Comparison of ENCODE assay signal across 1 cellular context in the genomic region with DNA sequence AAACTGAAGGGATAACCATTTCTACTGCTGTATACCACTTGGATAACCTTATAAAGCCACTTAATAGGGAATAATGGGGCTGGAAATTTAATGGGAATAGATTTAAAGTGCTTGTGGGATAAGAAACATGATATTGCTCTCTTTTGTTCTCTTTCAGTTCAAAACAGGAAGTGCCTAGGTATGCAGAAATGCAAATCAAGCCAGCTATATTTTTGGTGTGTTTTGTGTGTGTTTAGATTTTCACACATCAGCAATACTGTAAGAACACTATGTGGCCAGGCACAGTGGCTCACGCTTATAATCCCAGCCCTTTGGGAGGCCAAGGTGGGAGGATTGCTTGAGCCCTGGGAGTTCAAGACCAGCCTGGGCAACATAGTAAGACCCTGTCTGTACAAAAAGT.
TF ChIP-seq lines count a peak whose summit lies in the region.

No MANE protein-coding gene starts in this region.

TF ChIP-seq in IMR-90, 13 proteins besides CTCF, POLR2A, EP300 and RAD21:
- TF ChIP-seq RCOR1 (IDR thresholded peaks at IDR 0.05; ENCODE audit: insufficient replicate concordance, low read length), result no peak
- TF ChIP-seq, protein P1, sequence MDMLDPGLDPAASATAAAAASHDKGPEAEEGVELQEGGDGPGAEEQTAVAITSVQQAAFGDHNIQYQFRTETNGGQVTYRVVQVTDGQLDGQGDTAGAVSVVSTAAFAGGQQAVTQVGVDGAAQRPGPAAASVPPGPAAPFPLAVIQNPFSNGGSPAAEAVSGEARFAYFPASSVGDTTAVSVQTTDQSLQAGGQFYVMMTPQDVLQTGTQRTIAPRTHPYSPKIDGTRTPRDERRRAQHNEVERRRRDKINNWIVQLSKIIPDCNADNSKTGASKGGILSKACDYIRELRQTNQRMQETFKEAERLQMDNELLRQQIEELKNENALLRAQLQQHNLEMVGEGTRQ (IDR thresholded peaks at IDR 0.05; ENCODE audit: low read depth, low read length), result no peak
- no peak for TF ChIP-seq NFE2L2 (IDR thresholded peaks at IDR 0.05; ENCODE audit: low read depth, low read length)
- TF ChIP-seq, protein P2, sequence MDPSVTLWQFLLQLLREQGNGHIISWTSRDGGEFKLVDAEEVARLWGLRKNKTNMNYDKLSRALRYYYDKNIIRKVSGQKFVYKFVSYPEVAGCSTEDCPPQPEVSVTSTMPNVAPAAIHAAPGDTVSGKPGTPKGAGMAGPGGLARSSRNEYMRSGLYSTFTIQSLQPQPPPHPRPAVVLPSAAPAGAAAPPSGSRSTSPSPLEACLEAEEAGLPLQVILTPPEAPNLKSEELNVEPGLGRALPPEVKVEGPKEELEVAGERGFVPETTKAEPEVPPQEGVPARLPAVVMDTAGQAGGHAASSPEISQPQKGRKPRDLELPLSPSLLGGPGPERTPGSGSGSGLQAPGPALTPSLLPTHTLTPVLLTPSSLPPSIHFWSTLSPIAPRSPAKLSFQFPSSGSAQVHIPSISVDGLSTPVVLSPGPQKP (IDR thresholded peaks at IDR 0.05; ENCODE audit: borderline replicate concordance, low read depth, low read length), result no peak
- TF ChIP-seq FOS (IDR thresholded peaks at IDR 0.05; ENCODE audit: low read depth, low read length), result no peak
- TF ChIP-seq MAFK (IDR thresholded peaks at IDR 0.05; ENCODE audit: low read depth, low read length), result peak; percentile 30; the same call in 1 of the 2 replicates
- no peak for TF ChIP-seq CHD1 (IDR thresholded peaks at IDR 0.05; ENCODE audit: low read depth, low read length)
- TF ChIP-seq RFX5 (IDR thresholded peaks at IDR 0.05; ENCODE audit: low read depth, low read length), result no peak
